ENCODE assay signal across 9 cellular contexts in the genomic region with DNA sequence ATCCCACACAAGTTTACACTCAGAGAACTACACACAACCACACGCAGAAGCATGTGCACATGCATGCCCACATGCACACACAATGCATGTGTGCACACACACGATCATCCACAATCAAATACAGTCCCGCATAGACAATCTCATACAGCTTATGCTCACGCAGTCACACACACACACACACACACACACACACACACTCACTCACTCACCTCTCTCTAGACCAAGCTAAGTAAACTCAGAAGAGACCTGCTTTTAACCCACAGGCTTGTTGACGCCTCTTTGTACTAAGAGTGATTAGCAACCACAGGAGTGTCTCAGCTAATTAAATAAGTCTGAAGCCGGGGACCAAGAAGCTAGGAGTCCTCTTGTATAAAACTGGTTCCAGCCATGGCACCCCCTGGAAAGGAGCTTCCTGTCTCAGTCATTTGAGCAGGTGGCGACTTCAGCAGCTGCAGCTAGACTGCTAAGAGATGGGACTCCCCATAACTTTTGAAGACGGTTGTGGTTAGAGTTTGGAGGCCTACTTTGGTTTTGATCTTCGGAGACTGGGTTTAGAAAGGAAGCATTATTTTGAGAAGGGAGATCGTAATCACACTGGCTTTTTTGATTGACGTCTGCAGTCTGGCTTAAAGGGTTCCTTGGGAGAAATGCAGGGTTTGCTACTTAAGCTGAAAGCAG.
DNase-seq lines count a peak whose midpoint lies in the region; ATAC-seq, FAIRE-seq and TF ChIP-seq lines count a peak whose summit lies in the region.
"Had no signal": no experiment of that assay in that cellular context is flagged by ENCODE, and none has a peak within 500 bp of the region (broad histone marks: within the 10 kb centered on the region; RNA-seq: fewer than 3 reads in every experiment).

No MANE protein-coding gene starts in this region.

- no peak for FAIRE-seq in kidney (lab: Jason Lieb, UNC)

- TF ChIP-seq CTCF in 22Rv1 (IDR thresholded peaks at IDR 0.05) (no peak), lower lobe of right lung (IDR thresholded peaks at IDR 0.05) (no peak), kidney (IDR thresholded peaks at IDR 0.05; ENCODE audit: borderline replicate concordance, extremely low read depth, insufficient read depth) (no peak)

- H3K4me3 ChIP-seq in lower lobe of right lung (no peak overlapping the region), kidney (ENCODE audit: low read length in 2 of 2) (no peak overlapping the region)
- H3K4me3 ChIP-seq: cardiac muscle cell had no signal

- no peaks in the 10 kb centered on the region for H3K9me3 ChIP-seq in lower lobe of right lung
- no peaks in the 10 kb centered on the region for H3K9me3 ChIP-seq in kidney (ENCODE audit: control insufficient read depth in 1 of 2, low read length in 2 of 2)

- peak; percentile 60 for DNase-seq in activated CD4-positive, alpha-beta T cell treated with anti-CD3 and anti-CD28 coated beads for 48 hours
- DNase-seq in lower lobe of right lung (no peak), kidney (no peak), C1 segment of cervical spinal cord (lab: John Stamatoyannopoulos, UW) (no peak), AG20443 (ENCODE audit: low spot score) (no peak)

- H3K36me3 ChIP-seq in lower lobe of right lung = no peaks in the 10 kb centered on the region
- no peaks in the 10 kb centered on the region for H3K36me3 ChIP-seq in kidney (ENCODE audit: control insufficient read depth in 1 of 2, insufficient read depth in 2 of 2, low read length in 2 of 2)
- H3K36me3 ChIP-seq: cardiac muscle cell had no signal

- H3K4me1 ChIP-seq in lower lobe of right lung (peaks cover 56% of the 10 kb centered on the region), kidney (ENCODE audit: control insufficient read depth in 1 of 2, insufficient read depth in 1 of 2, low read depth in 1 of 2, low read length in 2 of 2) (peaks cover 8% of the 10 kb centered on the region in 2 donors)

- H3K27ac ChIP-seq in 22Rv1 (peak overlapping the region; percentile 86), lower lobe of right lung (peak overlapping the region; percentile 74), kidney (ENCODE audit: low read depth in 2 of 2, low read length in 2 of 2) (peak overlapping the region in 1 of 2 donors; percentile 14)
- H3K27ac ChIP-seq: cardiac muscle cell had no signal

- no peaks in the 10 kb centered on the region for H3K27me3 ChIP-seq in lower lobe of right lung (ENCODE audit: low read depth)
- H3K27me3 ChIP-seq: cardiac muscle cell had no signal

- intact Hi-C loops in lower lobe of right lung (cut with DNase I) = no loop called here
- intact Hi-C loops in kidney (cut with DNase I) = no loop called here

- no peak overlapping the region for H3K9ac ChIP-seq in kidney (ENCODE audit: low read length in 2 of 2)

- peak; percentile 69 for ATAC-seq in GM19351 (IDR thresholded peaks at IDR 0.05; ENCODE audit: unreplicated experiment)
- peak; percentile 59 for ATAC-seq in HG03442 (IDR thresholded peaks at IDR 0.05; ENCODE audit: unreplicated experiment)
- peak; percentile 4 to 57 for ATAC-seq in lower lobe of right lung
